16 cellular contexts compared by ENCODE assay signal in the genomic region with DNA sequence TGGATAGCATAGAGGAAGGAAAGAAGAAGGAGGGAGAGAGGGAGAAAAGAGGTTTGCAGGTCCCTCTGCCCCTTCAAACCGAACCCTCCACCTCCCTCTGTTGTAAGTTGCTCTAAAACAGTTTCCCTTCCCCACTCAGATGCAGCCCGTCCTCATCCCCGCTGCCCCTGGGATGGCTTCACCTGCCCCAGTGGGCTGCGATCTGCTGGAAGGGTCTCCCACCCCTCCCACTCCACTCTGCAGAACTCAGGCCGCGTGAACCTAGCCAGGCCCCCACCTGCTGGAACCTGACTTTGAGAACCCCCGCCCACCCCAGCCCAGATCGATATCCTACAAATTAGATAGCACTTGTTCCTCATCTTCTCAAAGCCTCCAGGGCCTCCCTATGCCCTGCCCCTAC.
A peak's percentile ranks its signal among the peaks of the same experiment; 100 is the strongest.
DNase-seq lines count a peak whose midpoint lies in the region; ATAC-seq and TF ChIP-seq lines count a peak whose summit lies in the region.
"Had no signal": no experiment of that assay in that cellular context is flagged by ENCODE, and none has a peak within 500 bp of the region (broad histone marks: within the 10 kb centered on the region; RNA-seq: fewer than 3 reads in every experiment).

No MANE protein-coding gene starts in this region.

- H3K4me3 ChIP-seq in spleen: no peak overlapping the region

- no peak for ATAC-seq in activated T-cell treated with anti-CD3 and anti-CD28 coated beads, Interleukin-2, amount 50 U/mL, for 72 hours (replicated peaks in 1 of 2)
- no peak for ATAC-seq in left lobe of liver
- ATAC-seq in effector memory CD8-positive, alpha-beta T cell (replicated peaks): no peak
- ATAC-seq: Panc1 had no signal

- H3K36me3 ChIP-seq in spleen: no peaks in the 10 kb centered on the region

- TF ChIP-seq POLR2A in spleen (IDR thresholded peaks at IDR 0.05): no peak

- H3K4me1 ChIP-seq in spleen: peaks cover 0 to 4% (median 0%) of the 10 kb centered on the region in 6 donors

- H3K27me3 ChIP-seq in spleen (replicated peaks in 1 of 7): peaks cover 0 to 32% (median 8%) of the 10 kb centered on the region in 7 donors

- no peaks in the 10 kb centered on the region for H3K9me3 Mint-ChIP-seq in activated T-cell treated with anti-CD3 and anti-CD28 coated beads, Interleukin-2, amount 50 U/mL, for 24 hours
- peaks cover 1 to 2% of the 10 kb centered on the region in 2 donors for H3K9me3 Mint-ChIP-seq in activated T-cell treated with anti-CD3 and anti-CD28 coated beads, Interleukin-2, amount 50 U/mL, for 72 hours
- H3K9me3 Mint-ChIP-seq in effector memory CD8-positive, alpha-beta T cell: no peaks in the 10 kb centered on the region

- H3K4me3 Mint-ChIP-seq in activated T-cell treated with anti-CD3 and anti-CD28 coated beads, Interleukin-2, amount 50 U/mL, for 24 hours: no peak overlapping the region
- H3K4me3 Mint-ChIP-seq in activated T-cell treated with anti-CD3 and anti-CD28 coated beads, Interleukin-2, amount 50 U/mL, for 72 hours: no peak overlapping the region
- no peak overlapping the region for H3K4me3 Mint-ChIP-seq in effector memory CD8-positive, alpha-beta T cell

- peaks cover 16% of the 10 kb centered on the region for H3K27me3 Mint-ChIP-seq in activated T-cell treated with anti-CD3 and anti-CD28 coated beads, Interleukin-2, amount 50 U/mL, for 24 hours
- H3K27me3 Mint-ChIP-seq in activated T-cell treated with anti-CD3 and anti-CD28 coated beads, Interleukin-2, amount 50 U/mL, for 72 hours (ENCODE audit: low read depth): peaks cover 12% of the 10 kb centered on the region
- peaks cover 8 to 37% of the 10 kb centered on the region in 2 donors for H3K27me3 Mint-ChIP-seq in effector memory CD8-positive, alpha-beta T cell

- no peak overlapping the region for H3K27ac Mint-ChIP-seq in activated T-cell treated with anti-CD3 and anti-CD28 coated beads, Interleukin-2, amount 50 U/mL, for 24 hours
- H3K27ac Mint-ChIP-seq in activated T-cell treated with anti-CD3 and anti-CD28 coated beads, Interleukin-2, amount 50 U/mL, for 72 hours: no peak overlapping the region
- H3K27ac Mint-ChIP-seq in effector memory CD8-positive, alpha-beta T cell: no peak overlapping the region

- 63 to 94% (median 89%) methylated on average over 8 of the region's 8 CpGs for WGBS in spleen, 5 donors

- DNase-seq in activated T-cell treated with anti-CD3 and anti-CD28 coated beads, Interleukin-2, amount 50 U/mL, for 24 hours: peak; percentile 13
- DNase-seq in activated T-cell treated with anti-CD3 and anti-CD28 coated beads, Interleukin-2, amount 50 U/mL, for 72 hours: no peak
- peak; percentile 17 for DNase-seq in D341Med (ENCODE audit: low spot score)
- peak; percentile 10 for DNase-seq in left lobe of liver (ENCODE audit: low spot score)
- peak; percentile 43 for DNase-seq in spleen
- no peak for DNase-seq in NCI-H510A (lab: John Stamatoyannopoulos, UW)
- DNase-seq in nucleus accumbens (lab: John Stamatoyannopoulos, UW): no peak
- DNase-seq in effector memory CD8-positive, alpha-beta T cell: no peak
- DNase-seq: C1 segment of cervical spinal cord, DMS153, EL, KG1, NCI-H1092, NCI-H446 treated with DMSO at 0.1 percent for 48 hours, NCI-H82 had no signal

- intact Hi-C loops in spleen (cut with DNase I; ENCODE audit: low total_unique reads): no loop called here

- H3K36me3 Mint-ChIP-seq in activated T-cell treated with anti-CD3 and anti-CD28 coated beads, Interleukin-2, amount 50 U/mL, for 24 hours (ENCODE audit: low read depth): no peaks in the 10 kb centered on the region
- peaks cover 2 to 6% of the 10 kb centered on the region in 2 donors for H3K36me3 Mint-ChIP-seq in activated T-cell treated with anti-CD3 and anti-CD28 coated beads, Interleukin-2, amount 50 U/mL, for 72 hours (ENCODE audit: insufficient read depth in 2 of 2)
- no peaks in the 10 kb centered on the region for H3K36me3 Mint-ChIP-seq in effector memory CD8-positive, alpha-beta T cell (ENCODE audit: insufficient read depth)

- no peak for TF ChIP-seq CTCF in spleen (IDR thresholded peaks at IDR 0.05 in 8 of 11, conservative IDR thresholded peaks at IDR 0.05 in 3 of 11)

- peaks cover 3% of the 10 kb centered on the region for H3K4me1 Mint-ChIP-seq in activated T-cell treated with anti-CD3 and anti-CD28 coated beads, Interleukin-2, amount 50 U/mL, for 24 hours (ENCODE audit: low read depth)
- H3K4me1 Mint-ChIP-seq in activated T-cell treated with anti-CD3 and anti-CD28 coated beads, Interleukin-2, amount 50 U/mL, for 72 hours (ENCODE audit: low read depth): no peaks in the 10 kb centered on the region
- H3K4me1 Mint-ChIP-seq in effector memory CD8-positive, alpha-beta T cell (ENCODE audit: low read depth in 2 of 2): peaks cover 0 to 4% of the 10 kb centered on the region in 2 donors

- H3K9me3 ChIP-seq in spleen: peaks cover 0 to 17% (median 7%) of the 10 kb centered on the region in 8 donors

- no peak overlapping the region for H3K27ac ChIP-seq in spleen

Comparison
In these comparisons a context has a peak if more than half of its experiments do, and no peak if none do; other contexts are left out.
1. DNase-seq: peak in activated T-cell treated with anti-CD3 and anti-CD28 coated beads, Interleukin-2, amount 50 U/mL, for 24 hours (single experiment), D341Med (single experiment), left lobe of liver (single experiment) and spleen (single experiment); none in activated T-cell treated with anti-CD3 and anti-CD28 coated beads, Interleukin-2, amount 50 U/mL, for 72 hours (0 of 2), NCI-H510A (single experiment), nucleus accumbens (0 of 56) and effector memory CD8-positive, alpha-beta T cell (0 of 3).